In the genomic region with DNA sequence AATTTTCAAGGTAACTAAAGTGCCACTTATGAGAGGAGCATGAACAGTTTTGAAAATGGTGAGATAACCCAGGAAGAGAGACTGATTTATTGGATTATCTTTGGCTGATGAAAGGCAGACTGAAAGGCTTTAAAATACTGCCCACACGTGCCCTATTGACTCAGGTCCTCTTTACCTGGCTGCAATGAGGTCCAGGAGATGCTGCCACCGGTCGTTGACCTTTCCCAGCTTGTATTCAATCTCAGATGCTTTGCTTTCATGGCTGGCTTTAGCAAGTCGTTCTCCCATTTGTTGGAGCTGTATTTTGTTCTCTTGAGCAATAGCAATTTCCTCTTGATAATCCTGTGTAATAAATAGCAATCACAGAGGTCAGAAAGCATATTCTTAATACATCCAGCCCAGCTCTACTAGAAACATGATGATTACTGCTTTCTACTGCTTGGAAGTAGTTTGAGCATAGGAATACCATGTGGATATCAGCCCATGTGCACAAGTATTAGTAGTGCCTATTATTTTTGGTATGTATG, we compare ENCODE assay signal across 17 cellular contexts.
DNase-seq lines count a peak whose midpoint lies in the region; ATAC-seq and TF ChIP-seq lines count a peak whose summit lies in the region.
"Had no signal": no experiment of that assay in that cellular context is flagged by ENCODE, and none has a peak within 500 bp of the region (broad histone marks: within the 10 kb centered on the region; RNA-seq: fewer than 3 reads in every experiment).

No MANE protein-coding gene starts in this region.

- intact Hi-C loops in activated CD8-positive, alpha-beta T cell treated with anti-CD3 and anti-CD28 coated beads for 36 hours (cut with micrococcal nuclease): no loop called here
- intact Hi-C loops in gastrocnemius medialis (cut with DNase I; ENCODE audit: low total_unique reads): no loop called here

- H3K9me3 Mint-ChIP-seq in activated CD8-positive, alpha-beta T cell treated with anti-CD3 and anti-CD28 coated beads for 36 hours: peaks cover 2% of the 10 kb centered on the region
- H3K9me3 Mint-ChIP-seq in activated CD8-positive, alpha-beta T cell treated with anti-CD3 and anti-CD28 coated beads, Interleukin-2, amount 10 ng/mL, durations not matched to agents 7 days and 5 days (ENCODE audit: insufficient read depth): no peaks in the 10 kb centered on the region
- H3K9me3 Mint-ChIP-seq in T-cell: no peaks in the 10 kb centered on the region

- TF ChIP-seq POLR2A in gastrocnemius medialis (IDR thresholded peaks at IDR 0.05): no peak

- no peaks in the 10 kb centered on the region for H3K27me3 ChIP-seq in gastrocnemius medialis
- H3K27me3 ChIP-seq: BLaER1 treated with 17β-estradiol and CSF1 and Interleukin-3, amounts not matched to agents 10 nM and 100 nM had no signal

- H3K36me3 Mint-ChIP-seq in activated CD8-positive, alpha-beta T cell treated with anti-CD3 and anti-CD28 coated beads for 36 hours (ENCODE audit: low read depth): peaks cover 47% of the 10 kb centered on the region
- H3K36me3 Mint-ChIP-seq in activated CD8-positive, alpha-beta T cell treated with anti-CD3 and anti-CD28 coated beads, Interleukin-2, amount 10 ng/mL, durations not matched to agents 7 days and 5 days (ENCODE audit: low read depth): peaks cover 68% of the 10 kb centered on the region
- peaks cover 58% of the 10 kb centered on the region for H3K36me3 Mint-ChIP-seq in T-cell

- H3K27ac Mint-ChIP-seq in activated CD8-positive, alpha-beta T cell treated with anti-CD3 and anti-CD28 coated beads for 36 hours: peak overlapping the region; percentile 48
- no peak overlapping the region for H3K27ac Mint-ChIP-seq in activated CD8-positive, alpha-beta T cell treated with anti-CD3 and anti-CD28 coated beads, Interleukin-2, amount 10 ng/mL, durations not matched to agents 7 days and 5 days
- H3K27ac Mint-ChIP-seq in T-cell: peak overlapping the region; percentile 68 to 77

- H3K36me3 ChIP-seq in gastrocnemius medialis: no peaks in the 10 kb centered on the region

- H3K4me1 Mint-ChIP-seq in activated CD8-positive, alpha-beta T cell treated with anti-CD3 and anti-CD28 coated beads for 36 hours (ENCODE audit: low read depth): peaks cover 42% of the 10 kb centered on the region
- peaks cover 16% of the 10 kb centered on the region for H3K4me1 Mint-ChIP-seq in activated CD8-positive, alpha-beta T cell treated with anti-CD3 and anti-CD28 coated beads, Interleukin-2, amount 10 ng/mL, durations not matched to agents 7 days and 5 days (ENCODE audit: low read depth)
- peaks cover 56 to 61% (median 57%) of the 10 kb centered on the region in 3 donors for H3K4me1 Mint-ChIP-seq in T-cell

- H3K9me3 ChIP-seq in gastrocnemius medialis: no peaks in the 10 kb centered on the region

- POLR2A ChIA-PET in activated CD8-positive, alpha-beta T cell treated with anti-CD3 and anti-CD28 coated beads for 36 hours (lab: Charles Lee): interaction anchor here (1.1 kb wide), 1 partner anchor 11 kb away, joined by 3 read pairs; no protein-coding TSS in a partner anchor
- POLR2A ChIA-PET in activated CD8-positive, alpha-beta T cell treated with anti-CD3 and anti-CD28 coated beads, Interleukin-2, amount 10 ng/mL, durations not matched to agents 7 days and 5 days (lab: Charles Lee): interaction anchor here (1.5 kb wide), 1 partner anchor 8 kb away, joined by 4 read pairs; no protein-coding TSS in a partner anchor
- POLR2A ChIA-PET in T-cell (lab: Charles Lee): no interaction called here

- H3K4me1 ChIP-seq in gastrocnemius medialis: peaks cover 30 to 31% of the 10 kb centered on the region in 2 donors

- peak overlapping the region; percentile 54 to 95 (median 78) for H3K27ac ChIP-seq in gastrocnemius medialis
- H3K27ac ChIP-seq: BLaER1 treated with 17β-estradiol and CSF1 and Interleukin-3, amounts not matched to agents 10 nM and 100 nM had no signal

- in situ Hi-C loops in gastrocnemius medialis (cut with MboI; ENCODE audit: low sequenced_read_pairs in 4 of 4): no loop called here

- ATAC-seq in activated CD8-positive, alpha-beta T cell treated with anti-CD3 and anti-CD28 coated beads for 36 hours: no peak
- ATAC-seq in activated CD8-positive, alpha-beta T cell treated with anti-CD3 and anti-CD28 coated beads, Interleukin-2, amount 10 ng/mL, durations not matched to agents 7 days and 5 days: no peak
- ATAC-seq in T-cell (replicated peaks in 1 of 4) (no peak), gastrocnemius medialis (no peak), HG03565 (IDR thresholded peaks at IDR 0.05; ENCODE audit: unreplicated experiment) (no peak), GM19395 (IDR thresholded peaks at IDR 0.05; ENCODE audit: unreplicated experiment) (no peak), GM21381 (IDR thresholded peaks at IDR 0.05; ENCODE audit: unreplicated experiment) (no peak)
- ATAC-seq: K562 had no signal

- no peak overlapping the region for H3K4me3 Mint-ChIP-seq in activated CD8-positive, alpha-beta T cell treated with anti-CD3 and anti-CD28 coated beads for 36 hours
- H3K4me3 Mint-ChIP-seq in activated CD8-positive, alpha-beta T cell treated with anti-CD3 and anti-CD28 coated beads, Interleukin-2, amount 10 ng/mL, durations not matched to agents 7 days and 5 days: no peak overlapping the region
- no peak overlapping the region for H3K4me3 Mint-ChIP-seq in T-cell

- no peak for DNase-seq in activated CD8-positive, alpha-beta T cell treated with anti-CD3 and anti-CD28 coated beads for 36 hours
- DNase-seq in activated CD8-positive, alpha-beta T cell treated with anti-CD3 and anti-CD28 coated beads, Interleukin-2, amount 10 ng/mL, durations not matched to agents 7 days and 5 days: no peak
- no peak for DNase-seq in T-cell
- peak; percentile 47 for DNase-seq in fibroblast of villous mesenchyme (ENCODE audit: low read depth)
- DNase-seq in gastrocnemius medialis: no peak
- DNase-seq: DMS79, NCI-H1105 treated with DMSO at 0.1 percent for 48 hours, NCI-H187, NCI-H446 treated with DMSO at 0.1 percent for 48 hours, NCI-H69, OCI-M1, Right ventricle myocardium superior had no signal

- CTCF ChIA-PET in activated CD8-positive, alpha-beta T cell treated with anti-CD3 and anti-CD28 coated beads for 36 hours (lab: Charles Lee): no interaction called here
- CTCF ChIA-PET in activated CD8-positive, alpha-beta T cell treated with anti-CD3 and anti-CD28 coated beads, Interleukin-2, amount 10 ng/mL, durations not matched to agents 7 days and 5 days (lab: Charles Lee): interaction anchor here (0.6 kb wide), 1 partner anchor 1412 kb away, joined by 4 read pairs; no protein-coding TSS in a partner anchor
- CTCF ChIA-PET in T-cell (lab: Charles Lee): interaction anchor here (0.6 to 1.1 kb wide), 5 partner anchors 9 to 36 kb away, joined by 3 to 4 read pairs (median 3); no protein-coding TSS in a partner anchor

- no peaks in the 10 kb centered on the region for H3K27me3 Mint-ChIP-seq in activated CD8-positive, alpha-beta T cell treated with anti-CD3 and anti-CD28 coated beads for 36 hours
- H3K27me3 Mint-ChIP-seq in activated CD8-positive, alpha-beta T cell treated with anti-CD3 and anti-CD28 coated beads, Interleukin-2, amount 10 ng/mL, durations not matched to agents 7 days and 5 days (ENCODE audit: low read depth): no peaks in the 10 kb centered on the region
- H3K27me3 Mint-ChIP-seq in T-cell: no peaks in the 10 kb centered on the region

- TF ChIP-seq CTCF in activated CD8-positive, alpha-beta T cell treated with anti-CD3 and anti-CD28 coated beads for 36 hours (IDR thresholded peaks at IDR 0.05): no peak
- TF ChIP-seq CTCF in fibroblast of villous mesenchyme (IDR thresholded peaks at IDR 0.05; ENCODE audit: insufficient read depth, low read depth, low read length) (no peak), gastrocnemius medialis (IDR thresholded peaks at IDR 0.05 in 4 of 5, conservative IDR thresholded peaks at IDR 0.05 in 1 of 5) (no peak)

- H3K4me3 ChIP-seq in fibroblast of villous mesenchyme (ENCODE audit: low read depth, low read length): no peak overlapping the region
- no peak overlapping the region for H3K4me3 ChIP-seq in gastrocnemius medialis
- H3K4me3 ChIP-seq: BLaER1 treated with 17β-estradiol and CSF1 and Interleukin-3, amounts not matched to agents 10 nM and 100 nM; K562 had no signal

Comparison
In these comparisons a context has a peak if more than half of its experiments do, and no peak if none do; other contexts are left out.
1. POLR2A ChIA-PET loops: an anchor here in activated CD8-positive, alpha-beta T cell treated with anti-CD3 and anti-CD28 coated beads for 36 hours (1.1 kb wide) and activated CD8-positive, alpha-beta T cell treated with anti-CD3 and anti-CD28 coated beads, Interleukin-2, amount 10 ng/mL, durations not matched to agents 7 days and 5 days (1.5 kb wide); none called in T-cell.